In genomic region chr15:43316007-43316968, GRCh38 we compare ENCODE assay signal across 24 cellular contexts. TPM values are rescaled to one million over a fixed set of nuclear protein-coding genes. Genes with fewer than 3 reads are reported as not detected.
"Had no signal": no experiment of that assay in that cellular context is flagged by ENCODE, and none has a peak within 500 bp of the region (broad histone marks: within the 10 kb centered on the region; RNA-seq: fewer than 3 reads in every experiment).

No MANE protein-coding gene starts in this region.

- H3K27me3 ChIP-seq: hepatocyte, right lobe of liver had no signal

- H3K27ac Mint-ChIP-seq: activated CD4-positive, alpha-beta memory T cell treated with anti-CD3 and anti-CD28 coated beads, Interleukin-2, amount 10 ng/mL, durations not matched to agents 7 days and 5 days; activated CD4-positive, alpha-beta T cell treated with anti-CD3 and anti-CD28 coated beads for 36 hours; activated naive CD4-positive, alpha-beta T cell treated with anti-CD3 and anti-CD28 coated beads, Interleukin-2, amount 50 U/mL, for 72 hours; activated T-cell treated with anti-CD3 and anti-CD28 coated beads, Interleukin-2, amount 50 U/mL, for 24 hours; progenitor cell of endocrine pancreas had no signal

- H3K79me2 ChIP-seq: hepatocyte had no signal

- H2AFZ ChIP-seq: hepatocyte had no signal

- H3K27ac ChIP-seq: coronary artery, hepatocyte, right lobe of liver, spleen, stomach, thoracic aorta had no signal

- ATAC-seq: activated CD4-positive, alpha-beta T cell treated with anti-CD3 and anti-CD28 coated beads for 36 hours; activated naive CD4-positive, alpha-beta T cell treated with anti-CD3 and anti-CD28 coated beads, Interleukin-2, amount 50 U/mL, for 72 hours had no signal

- H3K4me2 ChIP-seq: hepatocyte had no signal

- H3K4me1 ChIP-seq: right lobe of liver, spleen, stomach had no signal

- H3K9me3 ChIP-seq: right lobe of liver, spleen, stomach, thoracic aorta had no signal

- H3K9me3 Mint-ChIP-seq: activated CD4-positive, alpha-beta memory T cell treated with anti-CD3 and anti-CD28 coated beads, Interleukin-2, amount 10 ng/mL, durations not matched to agents 7 days and 5 days; activated naive CD4-positive, alpha-beta T cell treated with anti-CD3 and anti-CD28 coated beads, Interleukin-2, amount 50 U/mL, for 72 hours; activated T-cell treated with anti-CD3 and anti-CD28 coated beads, Interleukin-2, amount 50 U/mL, for 24 hours had no signal

- DNase-seq: activated CD4-positive, alpha-beta memory T cell treated with anti-CD3 and anti-CD28 coated beads, Interleukin-2, amount 10 ng/mL, durations not matched to agents 7 days and 5 days; activated CD4-positive, alpha-beta T cell treated with anti-CD3 and anti-CD28 coated beads for 36 hours; activated effector memory CD4-positive, alpha-beta T cell treated with Interleukin-2 at 50 U/mL for 16 hours; activated T-cell treated with anti-CD3 and anti-CD28 coated beads, Interleukin-2, amount 50 U/mL, for 24 hours; amniotic stem cell; central memory CD4-positive, alpha-beta T cell; effector CD4-positive, alpha-beta T cell; kidney; right lobe of liver; spleen; stomach had no signal

- H3K36me3 Mint-ChIP-seq: activated naive CD4-positive, alpha-beta T cell treated with anti-CD3 and anti-CD28 coated beads, Interleukin-2, amount 50 U/mL, for 72 hours had no signal

- H3K4me3 ChIP-seq: coronary artery, hepatocyte, right lobe of liver, spleen, stomach, thoracic aorta had no signal

- H3K4me1 Mint-ChIP-seq: activated CD4-positive, alpha-beta memory T cell treated with anti-CD3 and anti-CD28 coated beads, Interleukin-2, amount 10 ng/mL, durations not matched to agents 7 days and 5 days; activated CD4-positive, alpha-beta T cell treated with anti-CD3 and anti-CD28 coated beads for 36 hours had no signal

- H3K4me3 Mint-ChIP-seq: activated CD4-positive, alpha-beta memory T cell treated with anti-CD3 and anti-CD28 coated beads, Interleukin-2, amount 10 ng/mL, durations not matched to agents 7 days and 5 days; activated CD4-positive, alpha-beta T cell treated with anti-CD3 and anti-CD28 coated beads for 36 hours; activated T-cell treated with anti-CD3 and anti-CD28 coated beads, Interleukin-2, amount 50 U/mL, for 24 hours had no signal

- H3K36me3 ChIP-seq: right lobe of liver, spleen, stomach, thoracic aorta had no signal

RNA-seq across cellular contexts. Expression of gene TGM7, which starts 14.2 kb away (rescaled TPM):
- total RNA-seq: activated CD4-positive, alpha-beta memory T cell treated with anti-CD3 and anti-CD28 coated beads, Interleukin-2, amount 10 ng/mL, durations not matched to agents 7 days and 5 days; activated CD4-positive, alpha-beta T cell treated with anti-CD3 and anti-CD28 coated beads for 36 hours; activated naive CD4-positive, alpha-beta T cell treated with anti-CD3 and anti-CD28 coated beads, Interleukin-2, amount 50 U/mL, for 72 hours; endothelial cell of umbilical vein; fibroblast of lung; hepatocyte; kidney; lower leg skin; mesenteric fat pad; omental fat pad; progenitor cell of endocrine pancreas; right lobe of liver; spleen; stomach; T-helper 1 cell treated with Interleukin-12 subunit alpha and Interleukin-12 subunit beta and Interleukin-4 antibody, amounts not matched to agents 30 ng/mL and 1 ng/mL, for 36 hours; thoracic aorta; ureter had no signal
- polyA plus RNA-seq: endothelial cell of umbilical vein, fibroblast of lung, hepatocyte, neural cell, spleen had no signal

RNA-seq across cellular contexts. Expression of gene TGM5, which starts 49.6 kb away (rescaled TPM):
- total RNA-seq: activated CD4-positive, alpha-beta T cell treated with anti-CD3 and anti-CD28 coated beads for 36 hours; endothelial cell of umbilical vein; hepatocyte; kidney; progenitor cell of endocrine pancreas; right lobe of liver; spleen; stomach; thoracic aorta had no signal
- polyA plus RNA-seq: endothelial cell of umbilical vein, hepatocyte, neural cell had no signal
